12 cellular contexts compared by ENCODE assay signal in the genomic region with DNA sequence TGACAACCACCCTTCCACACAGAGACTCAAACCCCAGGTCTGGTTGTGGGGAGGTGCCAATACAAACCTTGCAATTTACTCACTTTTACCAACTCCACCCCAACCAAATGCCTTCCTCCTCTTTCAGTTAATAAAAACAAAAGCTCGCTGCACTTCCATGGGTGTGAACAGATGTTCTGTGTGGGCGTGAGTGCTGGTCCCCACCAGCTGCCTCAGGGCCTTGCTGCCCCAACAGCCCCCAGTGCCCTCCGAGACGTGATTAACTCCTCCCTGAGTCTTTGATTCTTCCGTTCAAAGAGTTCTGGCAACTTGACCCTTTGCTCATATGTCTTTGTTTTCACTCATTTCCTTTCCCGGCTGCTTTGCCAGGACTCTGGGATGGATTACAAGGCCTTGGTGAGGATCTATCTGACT.
A peak's percentile ranks its signal among the peaks of the same experiment; 100 is the strongest.
DNase-seq lines count a peak whose midpoint lies in the region; ATAC-seq and TF ChIP-seq lines count a peak whose summit lies in the region.
"Had no signal": no experiment of that assay in that cellular context is flagged by ENCODE, and none has a peak within 500 bp of the region (broad histone marks: within the 10 kb centered on the region; RNA-seq: fewer than 3 reads in every experiment).

No MANE protein-coding gene starts in this region.

- H3K4me1 Mint-ChIP-seq in activated T-cell treated with anti-CD3 and anti-CD28 coated beads, Interleukin-2, amount 50 U/mL, for 72 hours (ENCODE audit: low read depth) = peaks cover 76% of the 10 kb centered on the region
- H3K4me1 Mint-ChIP-seq in T-helper 2 cell treated with Interferon-gamma antibody and Interleukin-4, amounts not matched to agents 5 μg/mL and 100 μg/mL, for 36 hours (ENCODE audit: low read depth) = peaks cover 55% of the 10 kb centered on the region
- H3K4me1 Mint-ChIP-seq in stimulated activated effector memory CD8-positive, alpha-beta T cell treated with anti-CD3 and anti-CD28 coated beads, Interleukin-12 subunit alpha, Interleukin-12 subunit beta, amount 100 ng/mL, for 72 hours = peaks cover 54% of the 10 kb centered on the region

- ATAC-seq in activated T-cell treated with anti-CD3 and anti-CD28 coated beads, Interleukin-2, amount 50 U/mL, for 72 hours (replicated peaks in 1 of 2) = peak in 1 of 2 donors; percentile 18
- peak; percentile 17 for ATAC-seq in stimulated activated effector memory CD8-positive, alpha-beta T cell treated with anti-CD3 and anti-CD28 coated beads, Interleukin-12 subunit alpha, Interleukin-12 subunit beta, amount 100 ng/mL, for 72 hours
- ATAC-seq in HG03108 (IDR thresholded peaks at IDR 0.05; ENCODE audit: unreplicated experiment) = no peak
- ATAC-seq in HG02623 (IDR thresholded peaks at IDR 0.05; ENCODE audit: unreplicated experiment) = no peak
- ATAC-seq: left ventricle myocardium superior had no signal

- no peaks in the 10 kb centered on the region for H4K20me1 ChIP-seq in fibroblast of lung (ENCODE audit: control insufficient read depth, extremely low read depth, insufficient read depth, low read length)

- no peak overlapping the region for H3K4me3 ChIP-seq in fibroblast of lung (replicated peaks in 1 of 4; ENCODE audit: control extremely low read depth in 1 of 4, insufficient read depth in 1 of 4, low read depth in 3 of 4, low read length in 4 of 4)
- H3K4me3 ChIP-seq in BE2C (ENCODE audit: low read depth, low read length) = no peak overlapping the region
- H3K4me3 ChIP-seq: ascending aorta, sigmoid colon had no signal

- H3K27ac ChIP-seq in fibroblast of lung (ENCODE audit: insufficient read depth, low read length) = no peak overlapping the region
- H3K27ac ChIP-seq: ascending aorta, sigmoid colon had no signal

- H3K36me3 ChIP-seq in fibroblast of lung (ENCODE audit: control insufficient read depth, insufficient read depth, low read length) = no peaks in the 10 kb centered on the region
- no peaks in the 10 kb centered on the region for H3K36me3 ChIP-seq in BE2C
- H3K36me3 ChIP-seq: ascending aorta, sigmoid colon had no signal

- H3K4me1 ChIP-seq in fibroblast of lung (ENCODE audit: control insufficient read depth, extremely low read depth, insufficient read depth, low read length) (no peaks in the 10 kb centered on the region), BE2C (no peaks in the 10 kb centered on the region)
- H3K4me1 ChIP-seq: ascending aorta, sigmoid colon had no signal

- H2AFZ ChIP-seq in fibroblast of lung (ENCODE audit: low read length) = no peak overlapping the region

- peaks cover 0 to 3% of the 10 kb centered on the region in 2 donors for H3K36me3 Mint-ChIP-seq in activated T-cell treated with anti-CD3 and anti-CD28 coated beads, Interleukin-2, amount 50 U/mL, for 72 hours (ENCODE audit: insufficient read depth in 2 of 2)
- peaks cover 5% of the 10 kb centered on the region for H3K36me3 Mint-ChIP-seq in T-helper 2 cell treated with Interferon-gamma antibody and Interleukin-4, amounts not matched to agents 5 μg/mL and 100 μg/mL, for 36 hours (ENCODE audit: low read depth)
- no peaks in the 10 kb centered on the region for H3K36me3 Mint-ChIP-seq in stimulated activated effector memory CD8-positive, alpha-beta T cell treated with anti-CD3 and anti-CD28 coated beads, Interleukin-12 subunit alpha, Interleukin-12 subunit beta, amount 100 ng/mL, for 72 hours

- H3K9me3 Mint-ChIP-seq in activated T-cell treated with anti-CD3 and anti-CD28 coated beads, Interleukin-2, amount 50 U/mL, for 72 hours = no peaks in the 10 kb centered on the region
- H3K9me3 Mint-ChIP-seq in T-helper 2 cell treated with Interferon-gamma antibody and Interleukin-4, amounts not matched to agents 5 μg/mL and 100 μg/mL, for 36 hours = peaks cover 4% of the 10 kb centered on the region
- H3K9me3 Mint-ChIP-seq in stimulated activated effector memory CD8-positive, alpha-beta T cell treated with anti-CD3 and anti-CD28 coated beads, Interleukin-12 subunit alpha, Interleukin-12 subunit beta, amount 100 ng/mL, for 72 hours = no peaks in the 10 kb centered on the region

- DNase-seq in activated T-cell treated with anti-CD3 and anti-CD28 coated beads, Interleukin-2, amount 50 U/mL, for 72 hours = peak; percentile 39 to 46
- DNase-seq in activated T-cell treated with anti-CD3 and anti-CD28 coated beads for 4 hours = no peak
- DNase-seq in T-helper 2 cell treated with Interferon-gamma antibody and Interleukin-4, amounts not matched to agents 5 μg/mL and 100 μg/mL, for 36 hours (ENCODE audit: low spot score) = no peak
- peak; percentile 12 to 30 for DNase-seq in fibroblast of lung (ENCODE audit: low read depth in 2 of 2)
- DNase-seq in stimulated activated effector memory CD8-positive, alpha-beta T cell treated with anti-CD3 and anti-CD28 coated beads, Interleukin-12 subunit alpha, Interleukin-12 subunit beta, amount 100 ng/mL, for 72 hours (ENCODE audit: low spot score in 2 of 2) = no peak
- no peak for DNase-seq in BE2C
- DNase-seq: left ventricle myocardium superior, RPMI8226, sigmoid colon had no signal

- H3K4me2 ChIP-seq in fibroblast of lung (ENCODE audit: extremely low read depth, insufficient read depth, low read length) = no peak overlapping the region

- no peaks in the 10 kb centered on the region for H3K79me2 ChIP-seq in fibroblast of lung (ENCODE audit: control insufficient read depth, insufficient read depth, low read length)

- peak overlapping the region; percentile 92 for H3K27ac Mint-ChIP-seq in activated T-cell treated with anti-CD3 and anti-CD28 coated beads, Interleukin-2, amount 50 U/mL, for 72 hours
- H3K27ac Mint-ChIP-seq in T-helper 2 cell treated with Interferon-gamma antibody and Interleukin-4, amounts not matched to agents 5 μg/mL and 100 μg/mL, for 36 hours = peak overlapping the region; percentile 93
- peak overlapping the region; percentile 92 for H3K27ac Mint-ChIP-seq in stimulated activated effector memory CD8-positive, alpha-beta T cell treated with anti-CD3 and anti-CD28 coated beads, Interleukin-12 subunit alpha, Interleukin-12 subunit beta, amount 100 ng/mL, for 72 hours

- H3K4me3 Mint-ChIP-seq in activated T-cell treated with anti-CD3 and anti-CD28 coated beads, Interleukin-2, amount 50 U/mL, for 72 hours = peak overlapping the region; percentile 80 to 86
- peak overlapping the region; percentile 31 for H3K4me3 Mint-ChIP-seq in T-helper 2 cell treated with Interferon-gamma antibody and Interleukin-4, amounts not matched to agents 5 μg/mL and 100 μg/mL, for 36 hours
- H3K4me3 Mint-ChIP-seq in stimulated activated effector memory CD8-positive, alpha-beta T cell treated with anti-CD3 and anti-CD28 coated beads, Interleukin-12 subunit alpha, Interleukin-12 subunit beta, amount 100 ng/mL, for 72 hours = peak overlapping the region; percentile 42

- TF ChIP-seq CTCF in fibroblast of lung (conservative IDR thresholded peaks at IDR 0.05 in 1 of 2, IDR thresholded peaks at IDR 0.05 in 1 of 2; ENCODE audit: low read depth in 1 of 2, low read length in 2 of 2) (no peak), BE2C (IDR thresholded peaks at IDR 0.05; ENCODE audit: low read depth, low read length) (no peak)

- H3K9me3 ChIP-seq in fibroblast of lung (ENCODE audit: control insufficient read depth, insufficient read depth, low read depth, low read length) (no peaks in the 10 kb centered on the region), BE2C (no peaks in the 10 kb centered on the region)
- H3K9me3 ChIP-seq: ascending aorta, sigmoid colon had no signal

- H3K9ac ChIP-seq in fibroblast of lung (ENCODE audit: insufficient read depth, low read length) = no peak overlapping the region

- H3K27me3 Mint-ChIP-seq in activated T-cell treated with anti-CD3 and anti-CD28 coated beads, Interleukin-2, amount 50 U/mL, for 72 hours (ENCODE audit: low read depth) = no peaks in the 10 kb centered on the region
- H3K27me3 Mint-ChIP-seq in T-helper 2 cell treated with Interferon-gamma antibody and Interleukin-4, amounts not matched to agents 5 μg/mL and 100 μg/mL, for 36 hours (ENCODE audit: low read depth) = no peaks in the 10 kb centered on the region

- no peaks in the 10 kb centered on the region for H3K27me3 ChIP-seq in fibroblast of lung (ENCODE audit: control insufficient read depth, insufficient read depth, low read length)
- no peaks in the 10 kb centered on the region for H3K27me3 ChIP-seq in BE2C
- H3K27me3 ChIP-seq: ascending aorta, sigmoid colon had no signal

Comparison
In these comparisons a context has a peak if more than half of its experiments do, and no peak if none do; other contexts are left out.
1. DNase-seq: peak in activated T-cell treated with anti-CD3 and anti-CD28 coated beads, Interleukin-2, amount 50 U/mL, for 72 hours (2 of 2) and fibroblast of lung (2 of 2); none in activated T-cell treated with anti-CD3 and anti-CD28 coated beads for 4 hours (single experiment), T-helper 2 cell treated with Interferon-gamma antibody and Interleukin-4, amounts not matched to agents 5 μg/mL and 100 μg/mL, for 36 hours (single experiment), stimulated activated effector memory CD8-positive, alpha-beta T cell treated with anti-CD3 and anti-CD28 coated beads, Interleukin-12 subunit alpha, Interleukin-12 subunit beta, amount 100 ng/mL, for 72 hours (0 of 2) and BE2C (single experiment).
2. H3K4me3 Mint-ChIP-seq: peak in every context shown above with its lines; median percentile 83 in activated T-cell treated with anti-CD3 and anti-CD28 coated beads, Interleukin-2, amount 50 U/mL, for 72 hours; 42 in stimulated activated effector memory CD8-positive, alpha-beta T cell treated with anti-CD3 and anti-CD28 coated beads, Interleukin-12 subunit alpha, Interleukin-12 subunit beta, amount 100 ng/mL, for 72 hours; 31 in T-helper 2 cell treated with Interferon-gamma antibody and Interleukin-4, amounts not matched to agents 5 μg/mL and 100 μg/mL, for 36 hours.
3. Peak in every context shown above with its lines, with median percentiles within 50 percentile points of each other: H3K27ac Mint-ChIP-seq.